ENCODE assay signal across 17 cellular contexts in genomic region chr4:61397174-61397573, GRCh38.
DNase-seq lines count a peak whose midpoint lies in the region; ATAC-seq and TF ChIP-seq lines count a peak whose summit lies in the region.
"Had no signal": no experiment of that assay in that cellular context is flagged by ENCODE, and none has a peak within 500 bp of the region (broad histone marks: within the 10 kb centered on the region; RNA-seq: fewer than 3 reads in every experiment).

No MANE protein-coding gene starts in this region.

- WGBS in suprapubic skin: 50% methylated on average over 1 of the region's 1 CpG

- H3K36me3 Mint-ChIP-seq in nephron progenitor cell (ENCODE audit: low read depth): no peaks in the 10 kb centered on the region
- H3K36me3 Mint-ChIP-seq: CD14-positive monocyte had no signal

- TF ChIP-seq CTCF in fibroblast of mammary gland (conservative IDR thresholded peaks at IDR 0.05; ENCODE audit: control insufficient read depth, insufficient read depth, low read depth, low read length): no peak
- TF ChIP-seq CTCF in nephron progenitor cell (IDR thresholded peaks at IDR 0.05): no peak
- no peak for TF ChIP-seq CTCF in suprapubic skin (IDR thresholded peaks at IDR 0.05)
- no peak for TF ChIP-seq CTCF in Peyer's patch (IDR thresholded peaks at IDR 0.05)

- H3K27ac Mint-ChIP-seq in nephron progenitor cell: peak overlapping the region; percentile 41
- H3K27ac Mint-ChIP-seq: brain, CD14-positive monocyte had no signal

- DNase-seq in LHCN-M2 (ENCODE audit: low read depth) (peak; percentile 74), SKM-1 treated with dmso at 0.1 percent for 144 hours (lab: John Stamatoyannopoulos, UW; ENCODE audit: unreplicated experiment) (peak; percentile 16), fibroblast of mammary gland (ENCODE audit: low read depth) (peak; percentile 62), nephron progenitor cell (no peak), NCI-H2171 treated with DMSO at 0.1 percent for 48 hours (lab: John Stamatoyannopoulos, UW) (no peak), suprapubic skin (ENCODE audit: low spot score in 2 of 2) (no peak), Peyer's patch (no peak)
- DNase-seq: activated CD4-positive, CD25-positive, alpha-beta regulatory T cell; activated gamma-delta T cell treated with Interleukin-2 at 50 U/mL for 16 hours; DND-41; gastrocnemius medialis; NCI-H1092 treated with DMSO at 0.1 percent for 48 hours; NCI-H226; posterior cingulate gyrus had no signal

- ATAC-seq in HG02678 (IDR thresholded peaks at IDR 0.05; ENCODE audit: unreplicated experiment): no peak
- ATAC-seq: gastrocnemius medialis had no signal

- H3K9me3 ChIP-seq in suprapubic skin (no peaks in the 10 kb centered on the region), Peyer's patch (no peaks in the 10 kb centered on the region)
- H3K9me3 ChIP-seq: gastrocnemius medialis had no signal

- H3K27me3 Mint-ChIP-seq in nephron progenitor cell (ENCODE audit: low read depth, poor library complexity): no peaks in the 10 kb centered on the region

- H3K27me3 ChIP-seq in suprapubic skin (no peaks in the 10 kb centered on the region), Peyer's patch (no peaks in the 10 kb centered on the region)
- H3K27me3 ChIP-seq: gastrocnemius medialis had no signal

- TF ChIP-seq POLR2A in suprapubic skin (IDR thresholded peaks at IDR 0.05) (no peak), Peyer's patch (IDR thresholded peaks at IDR 0.05) (no peak)

- no peak for TF ChIP-seq EP300 in suprapubic skin (IDR thresholded peaks at IDR 0.05)

- no peak overlapping the region for H3K4me3 ChIP-seq in fibroblast of mammary gland (ENCODE audit: control insufficient read depth, low read depth, low read length)
- no peak overlapping the region for H3K4me3 ChIP-seq in suprapubic skin
- H3K4me3 ChIP-seq in Peyer's patch: no peak overlapping the region
- H3K4me3 ChIP-seq: gastrocnemius medialis had no signal

- H3K4me1 ChIP-seq in suprapubic skin (no peaks in the 10 kb centered on the region), Peyer's patch (no peaks in the 10 kb centered on the region)
- H3K4me1 ChIP-seq: gastrocnemius medialis had no signal

- H3K36me3 ChIP-seq in suprapubic skin (no peaks in the 10 kb centered on the region), Peyer's patch (no peaks in the 10 kb centered on the region)
- H3K36me3 ChIP-seq: gastrocnemius medialis had no signal

- H3K9me3 Mint-ChIP-seq in nephron progenitor cell: no peaks in the 10 kb centered on the region

- H3K27ac ChIP-seq in suprapubic skin: no peak overlapping the region
- H3K27ac ChIP-seq in Peyer's patch: no peak overlapping the region
- H3K27ac ChIP-seq: gastrocnemius medialis had no signal

- no peak overlapping the region for H3K4me3 Mint-ChIP-seq in nephron progenitor cell
- H3K4me3 Mint-ChIP-seq: brain had no signal

- H3K4me1 Mint-ChIP-seq in nephron progenitor cell: no peaks in the 10 kb centered on the region

Comparison
In these comparisons a context has a peak if more than half of its experiments do, and no peak if none do; other contexts are left out.
1. DNase-seq: peak in LHCN-M2 (single experiment), SKM-1 treated with dmso at 0.1 percent for 144 hours (single experiment) and fibroblast of mammary gland (single experiment); none in nephron progenitor cell (single experiment), NCI-H2171 treated with DMSO at 0.1 percent for 48 hours (single experiment), suprapubic skin (0 of 2) and Peyer's patch (0 of 3).